Comparison of ENCODE assay signal across 12 cellular contexts in genomic region chr16:49663081-49664057, GRCh38.
A peak's percentile ranks its signal among the peaks of the same experiment; 100 is the strongest.
DNase-seq lines count a peak whose midpoint lies in the region; ATAC-seq, FAIRE-seq and TF ChIP-seq lines count a peak whose summit lies in the region.
"Had no signal": no experiment of that assay in that cellular context is flagged by ENCODE, and none has a peak within 500 bp of the region (broad histone marks: within the 10 kb centered on the region; RNA-seq: fewer than 3 reads in every experiment).

No MANE protein-coding gene starts in this region.

- BruUV-seq in mammary epithelial cell (replicated peaks; lab: Mats Ljungman, UMichigan) = no TSS peak

- ATAC-seq in left cardiac atrium (peak; percentile 48 to 70), GM19324 (IDR thresholded peaks at IDR 0.05; ENCODE audit: low FRiP score, unreplicated experiment) (no peak)

- DNase-seq in breast epithelium (ENCODE audit: low spot score in 2 of 2) (no peak), mammary epithelial cell (no peak), left cardiac atrium (peak; percentile 50), RCC 7860 (ENCODE audit: low spot score) (no peak), RWPE1 (ENCODE audit: low spot score) (no peak), GM19238 (ENCODE audit: insufficient read length, low spot score) (no peak)
- DNase-seq: NCI-H1417 treated with DMSO at 0.1 percent for 48 hours, T-helper 2 cell had no signal

- in situ Hi-C loops in mammary epithelial cell (cut with MboI; ENCODE audit: low sequenced_read_pairs in 2 of 2) = no loop called here

- no peaks in the 10 kb centered on the region for H4K20me1 ChIP-seq in mammary epithelial cell (ENCODE audit: insufficient read depth, low read length)

- TF ChIP-seq POLR2A in breast epithelium (IDR thresholded peaks at IDR 0.05) = no peak

- H3K79me2 ChIP-seq in mammary epithelial cell (ENCODE audit: insufficient read depth, low read length) = no peaks in the 10 kb centered on the region
- H3K79me2 ChIP-seq in parathyroid adenoma = no peaks in the 10 kb centered on the region

- CTCF ChIA-PET in mammary epithelial cell (lab: Charles Lee; ENCODE audit: low non-redundant PET) (no interaction called here), RWPE1 (lab: Yijun Ruan, JAX) (no interaction called here)

- H3K4me2 ChIP-seq in mammary epithelial cell (ENCODE audit: insufficient read depth, low read depth, low read length) (no peak overlapping the region), parathyroid adenoma (ENCODE audit: low read length) (no peak overlapping the region)
- H3K4me2 ChIP-seq: A549 had no signal

- intact Hi-C loops in breast epithelium (cut with DNase I; ENCODE audit: low total_unique reads) = no loop called here
- intact Hi-C loops in mammary epithelial cell (cut with micrococcal nuclease) = no loop called here
- intact Hi-C loops in left cardiac atrium (cut with DNase I) = no loop called here

- FAIRE-seq in RCC 7860 (lab: Jason Lieb, UNC) = no peak
- FAIRE-seq: A549 had no signal

- no peaks in the 10 kb centered on the region for H3K36me3 ChIP-seq in breast epithelium
- no peaks in the 10 kb centered on the region for H3K36me3 ChIP-seq in mammary epithelial cell (ENCODE audit: insufficient read depth, low read length)
- no peaks in the 10 kb centered on the region for H3K36me3 ChIP-seq in parathyroid adenoma (ENCODE audit: control insufficient read depth, insufficient read depth, low read length)
- H3K36me3 ChIP-seq: HAP-1 had no signal

- H2AFZ ChIP-seq in mammary epithelial cell (ENCODE audit: low read depth, low read length) (no peak overlapping the region), parathyroid adenoma (no peak overlapping the region)

- H3K9ac ChIP-seq in mammary epithelial cell (ENCODE audit: insufficient read depth, low read length) (no peak overlapping the region), parathyroid adenoma (no peak overlapping the region)

- no peaks in the 10 kb centered on the region for H3K4me1 ChIP-seq in breast epithelium
- H3K4me1 ChIP-seq in mammary epithelial cell (ENCODE audit: insufficient read depth, low read length) = no peaks in the 10 kb centered on the region
- H3K4me1 ChIP-seq in parathyroid adenoma = no peaks in the 10 kb centered on the region
- H3K4me1 ChIP-seq: A549 had no signal

- H3K4me3 ChIP-seq in breast epithelium = peak overlapping the region; percentile 27 to 59 (median 39)
- no peak overlapping the region for H3K4me3 ChIP-seq in mammary epithelial cell (replicated peaks in 1 of 3; ENCODE audit: insufficient read depth in 1 of 3, low read depth in 2 of 3, low read length in 3 of 3)
- H3K4me3 ChIP-seq in parathyroid adenoma (ENCODE audit: low read depth, low read length) = no peak overlapping the region
- H3K4me3 ChIP-seq: A549, HAP-1 had no signal

- no peak for TF ChIP-seq CTCF in breast epithelium (IDR thresholded peaks at IDR 0.05)
- TF ChIP-seq CTCF in mammary epithelial cell (conservative IDR thresholded peaks at IDR 0.05 in 1 of 2, IDR thresholded peaks at IDR 0.05 in 1 of 2; ENCODE audit: extremely low read depth in 1 of 2, insufficient read depth in 1 of 2, low read depth in 1 of 2, low read length in 2 of 2) = no peak
- TF ChIP-seq CTCF in parathyroid adenoma (IDR thresholded peaks at IDR 0.05) = no peak
- TF ChIP-seq CTCF in RWPE1 (conservative IDR thresholded peaks at IDR 0.05; ENCODE audit: low read depth) = no peak

- dilution Hi-C loops in mammary epithelial cell (cut with HindIII; ENCODE audit: low sequenced_read_pairs) = no loop called here

- 69% methylated on average over 20 of the region's 28 CpGs for WGBS in mammary epithelial cell (ENCODE audit: low coverage, missing lambda C conversion rate)

- H3K27ac ChIP-seq in breast epithelium (peak overlapping the region; percentile 68 to 94), mammary epithelial cell (ENCODE audit: insufficient read depth, low read depth, low read length) (no peak overlapping the region), parathyroid adenoma (peak overlapping the region; percentile 32), RWPE1 (no peak overlapping the region)
- H3K27ac ChIP-seq: A549 had no signal

- H3K9me3 ChIP-seq in breast epithelium (no peaks in the 10 kb centered on the region), mammary epithelial cell (replicated peaks; ENCODE audit: insufficient read depth, low read length) (peaks cover 31% of the 10 kb centered on the region), parathyroid adenoma (ENCODE audit: control insufficient read depth, low read length) (no peaks in the 10 kb centered on the region)
- H3K9me3 ChIP-seq: A549, HAP-1 had no signal

- POLR2A ChIA-PET in RWPE1 (lab: Yijun Ruan, JAX; ENCODE audit: low non-redundant PET) = no interaction called here

- H3K27me3 ChIP-seq in breast epithelium (no peaks in the 10 kb centered on the region), mammary epithelial cell (ENCODE audit: insufficient read depth, low read length) (no peaks in the 10 kb centered on the region), parathyroid adenoma (ENCODE audit: control insufficient read depth, insufficient read depth, low read length) (no peaks in the 10 kb centered on the region)

Comparison
In these comparisons a context has a peak if more than half of its experiments do, and no peak if none do; other contexts are left out.
1. H3K27ac ChIP-seq: peak in breast epithelium (2 of 2) and parathyroid adenoma (single experiment); none in mammary epithelial cell (single experiment) and RWPE1 (single experiment).
2. H3K4me3 ChIP-seq: peak in breast epithelium (3 of 3); none in mammary epithelial cell (0 of 3) and parathyroid adenoma (single experiment).